ENCODE assay signal across 1 cellular context in the genomic region with DNA sequence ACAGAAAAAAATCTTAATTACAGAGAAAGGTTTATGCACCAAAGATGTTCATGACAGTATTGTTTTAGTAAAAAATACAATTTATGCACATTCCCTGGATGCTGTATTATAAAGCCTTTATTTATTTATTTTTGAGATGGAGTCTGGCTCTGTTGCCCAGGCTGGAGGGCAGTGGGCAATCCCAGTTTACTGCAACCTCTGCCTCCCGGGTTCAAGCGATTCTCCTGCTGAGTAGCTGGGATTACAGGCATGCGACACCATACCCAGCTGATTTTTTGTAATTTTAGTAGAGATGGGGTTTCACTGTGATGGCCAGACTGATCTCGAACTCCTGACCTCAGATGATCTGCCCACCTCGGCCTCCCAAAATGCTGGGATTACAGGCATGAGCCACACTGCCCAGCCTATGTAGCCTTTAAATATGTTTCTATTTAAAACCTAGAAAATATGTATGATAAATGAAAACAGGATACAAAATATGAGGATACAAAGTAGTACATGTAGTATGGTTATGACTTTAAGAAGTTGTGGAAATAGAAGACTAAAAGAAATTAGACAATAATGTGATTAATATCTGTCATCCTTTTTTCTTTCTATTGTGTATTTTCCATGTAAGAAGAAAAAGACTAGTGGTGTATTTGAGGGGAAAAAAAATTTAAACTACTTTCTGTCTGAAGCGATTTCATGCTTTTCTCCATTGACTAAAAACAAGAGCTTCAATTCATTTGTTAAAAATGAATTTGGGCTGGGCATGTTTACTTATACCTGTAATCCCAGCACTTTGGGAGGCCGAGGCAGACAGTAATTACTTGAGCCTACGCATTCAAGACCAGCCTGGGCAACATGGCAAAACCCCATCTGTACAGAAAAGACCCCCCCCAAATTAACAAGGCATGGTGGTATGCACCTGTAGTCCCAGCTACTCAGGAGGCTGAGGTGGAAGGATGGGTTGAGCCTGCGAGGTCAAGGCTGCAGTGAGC.
TF ChIP-seq lines count a peak whose summit lies in the region.

No MANE protein-coding gene starts in this region.

TF ChIP-seq in HEK293, 187 proteins besides CTCF, POLR2A, EP300 and RAD21:
- TF ChIP-seq ZNF792 (tag by site-specific recombination; IDR thresholded peaks at IDR 0.05): no peak
- TF ChIP-seq, protein P1, sequence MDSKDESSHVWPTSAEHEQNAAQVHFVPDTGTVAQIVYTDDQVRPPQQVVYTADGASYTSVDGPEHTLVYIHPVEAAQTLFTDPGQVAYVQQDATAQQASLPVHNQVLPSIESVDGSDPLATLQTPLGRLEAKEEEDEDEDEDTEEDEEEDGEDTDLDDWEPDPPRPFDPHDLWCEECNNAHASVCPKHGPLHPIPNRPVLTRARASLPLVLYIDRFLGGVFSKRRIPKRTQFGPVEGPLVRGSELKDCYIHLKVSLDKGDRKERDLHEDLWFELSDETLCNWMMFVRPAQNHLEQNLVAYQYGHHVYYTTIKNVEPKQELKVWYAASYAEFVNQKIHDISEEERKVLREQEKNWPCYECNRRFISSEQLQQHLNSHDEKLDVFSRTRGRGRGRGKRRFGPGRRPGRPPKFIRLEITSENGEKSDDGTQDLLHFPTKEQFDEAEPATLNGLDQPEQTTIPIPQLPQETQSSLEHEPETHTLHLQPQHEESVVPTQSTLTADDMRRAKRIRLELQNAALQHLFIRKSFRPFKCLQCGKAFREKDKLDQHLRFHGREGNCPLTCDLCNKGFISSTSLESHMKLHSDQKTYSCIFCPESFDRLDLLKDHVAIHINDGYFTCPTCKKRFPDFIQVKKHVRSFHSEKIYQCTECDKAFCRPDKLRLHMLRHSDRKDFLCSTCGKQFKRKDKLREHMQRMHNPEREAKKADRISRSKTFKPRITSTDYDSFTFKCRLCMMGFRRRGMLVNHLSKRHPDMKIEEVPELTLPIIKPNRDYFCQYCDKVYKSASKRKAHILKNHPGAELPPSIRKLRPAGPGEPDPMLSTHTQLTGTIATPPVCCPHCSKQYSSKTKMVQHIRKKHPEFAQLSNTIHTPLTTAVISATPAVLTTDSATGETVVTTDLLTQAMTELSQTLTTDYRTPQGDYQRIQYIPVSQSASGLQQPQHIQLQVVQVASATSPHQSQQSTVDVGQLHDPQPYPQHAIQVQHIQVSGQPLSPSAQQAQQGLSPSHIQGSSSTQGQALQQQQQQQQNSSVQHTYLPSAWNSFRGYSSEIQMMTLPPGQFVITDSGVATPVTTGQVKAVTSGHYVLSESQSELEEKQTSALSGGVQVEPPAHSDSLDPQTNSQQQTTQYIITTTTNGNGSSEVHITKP (tag by site-specific recombination; IDR thresholded peaks at IDR 0.05): peak; percentile 36; the same call in 1 of the 2 replicates
- peak; percentile 65; the same call in 1 of the 2 replicates for TF ChIP-seq ZNF121 (tag by site-specific recombination; IDR thresholded peaks at IDR 0.05)
